Comparison of ENCODE assay signal across 17 cellular contexts in genomic region chr4:168200685-168201084, GRCh38.
A peak's percentile ranks its signal among the peaks of the same experiment; 100 is the strongest.
DNase-seq lines count a peak whose midpoint lies in the region; ATAC-seq and TF ChIP-seq lines count a peak whose summit lies in the region.
"Had no signal": no experiment of that assay in that cellular context is flagged by ENCODE, and none has a peak within 500 bp of the region (broad histone marks: within the 10 kb centered on the region; RNA-seq: fewer than 3 reads in every experiment).

No MANE protein-coding gene starts in this region.

- peak; percentile 100 for ATAC-seq in RWPE2 (ENCODE audit: low read depth)
- peak; percentile 70 for ATAC-seq in foreskin keratinocyte
- no peak for ATAC-seq in GM18909 (IDR thresholded peaks at IDR 0.05; ENCODE audit: poor library complexity, unreplicated experiment)
- ATAC-seq in HG03520 (IDR thresholded peaks at IDR 0.05; ENCODE audit: unreplicated experiment) = no peak

- in situ Hi-C loops in HAP-1 (cut with MboI; ENCODE audit: low sequenced_read_pairs) = no loop called here

- intact Hi-C loops in left ventricle myocardium inferior (cut with micrococcal nuclease) = no loop called here

- no peak overlapping the region for H3K27ac ChIP-seq in RWPE2 (ENCODE audit: poor library complexity, severe bottlenecking)
- H3K27ac ChIP-seq in foreskin keratinocyte = no peak overlapping the region
- H3K27ac ChIP-seq in left ventricle myocardium inferior (replicated peaks) = no peak overlapping the region
- H3K27ac ChIP-seq: adrenal gland, cardiac muscle cell, parathyroid adenoma, right lobe of liver, WERI-Rb-1 had no signal

- H3K4me3 ChIP-seq in RWPE2 (ENCODE audit: severe bottlenecking) = no peak overlapping the region
- no peak overlapping the region for H3K4me3 ChIP-seq in HAP-1
- H3K4me3 ChIP-seq in left ventricle myocardium inferior = no peak overlapping the region
- H3K4me3 ChIP-seq: adrenal gland, cardiac muscle cell, right lobe of liver had no signal

- H3K4me1 ChIP-seq in RWPE2 (ENCODE audit: insufficient read depth, poor library complexity, severe bottlenecking) = peaks cover 5% of the 10 kb centered on the region
- peaks cover 7% of the 10 kb centered on the region for H3K4me1 ChIP-seq in foreskin keratinocyte
- peaks cover 4% of the 10 kb centered on the region; the same call in 1 of the 2 replicates for H3K4me1 ChIP-seq in HAP-1
- H3K4me1 ChIP-seq in left ventricle myocardium inferior = no peaks in the 10 kb centered on the region
- H3K4me1 ChIP-seq: adrenal gland, parathyroid adenoma, right lobe of liver had no signal

- TF ChIP-seq CTCF in RWPE2 (IDR thresholded peaks at IDR 0.05; ENCODE audit: poor library complexity, severe bottlenecking) (no peak), foreskin keratinocyte (conservative IDR thresholded peaks at IDR 0.05) (no peak), left ventricle myocardium inferior (IDR thresholded peaks at IDR 0.05; ENCODE audit: borderline replicate concordance) (no peak)

- DNase-seq in COLO668 (lab: John Stamatoyannopoulos, UW; ENCODE audit: unreplicated experiment) (peak; percentile 28), HT1080 (ENCODE audit: low read depth) (peak; percentile 52), RWPE2 (ENCODE audit: low spot score) (no peak), foreskin keratinocyte (no peak), HAP-1 (ENCODE audit: low spot score in 2 of 2) (no peak), left ventricle myocardium inferior (no peak)
- DNase-seq: adrenal gland, Karpas-422, natural killer cell, NCI-H526, right lobe of liver, SHP77 treated with DMSO at 0.1 percent for 48 hours, WERI-Rb-1 had no signal

- H3K9me3 ChIP-seq in RWPE2 (ENCODE audit: severe bottlenecking) = peaks cover 7% of the 10 kb centered on the region
- H3K9me3 ChIP-seq in HAP-1 = peaks cover 13% of the 10 kb centered on the region
- H3K9me3 ChIP-seq in left ventricle myocardium inferior (replicated peaks) = peaks cover 42% of the 10 kb centered on the region

- H3K36me3 ChIP-seq in RWPE2 (ENCODE audit: low read depth) (no peaks in the 10 kb centered on the region), HAP-1 (replicated peaks) (no peaks in the 10 kb centered on the region), left ventricle myocardium inferior (peaks cover 9% of the 10 kb centered on the region)
- H3K36me3 ChIP-seq: adrenal gland, cardiac muscle cell, right lobe of liver, WERI-Rb-1 had no signal

- H3K27me3 ChIP-seq in RWPE2 (ENCODE audit: insufficient read depth, poor library complexity, severe bottlenecking) (no peaks in the 10 kb centered on the region), foreskin keratinocyte (no peaks in the 10 kb centered on the region), HAP-1 (ENCODE audit: low read depth) (no peaks in the 10 kb centered on the region), left ventricle myocardium inferior (ENCODE audit: low read depth) (no peaks in the 10 kb centered on the region)
- H3K27me3 ChIP-seq: adrenal gland, cardiac muscle cell, right lobe of liver had no signal

Comparison
In these comparisons a context has a peak if more than half of its experiments do, and no peak if none do; other contexts are left out.
1. DNase-seq: peak in COLO668 (single experiment) and HT1080 (single experiment); none in RWPE2 (single experiment), foreskin keratinocyte (0 of 2), HAP-1 (0 of 2) and left ventricle myocardium inferior (single experiment).
2. ATAC-seq: peak in RWPE2 (single experiment) and foreskin keratinocyte (single experiment); none in GM18909 (single experiment) and HG03520 (single experiment).